In the genomic region with DNA sequence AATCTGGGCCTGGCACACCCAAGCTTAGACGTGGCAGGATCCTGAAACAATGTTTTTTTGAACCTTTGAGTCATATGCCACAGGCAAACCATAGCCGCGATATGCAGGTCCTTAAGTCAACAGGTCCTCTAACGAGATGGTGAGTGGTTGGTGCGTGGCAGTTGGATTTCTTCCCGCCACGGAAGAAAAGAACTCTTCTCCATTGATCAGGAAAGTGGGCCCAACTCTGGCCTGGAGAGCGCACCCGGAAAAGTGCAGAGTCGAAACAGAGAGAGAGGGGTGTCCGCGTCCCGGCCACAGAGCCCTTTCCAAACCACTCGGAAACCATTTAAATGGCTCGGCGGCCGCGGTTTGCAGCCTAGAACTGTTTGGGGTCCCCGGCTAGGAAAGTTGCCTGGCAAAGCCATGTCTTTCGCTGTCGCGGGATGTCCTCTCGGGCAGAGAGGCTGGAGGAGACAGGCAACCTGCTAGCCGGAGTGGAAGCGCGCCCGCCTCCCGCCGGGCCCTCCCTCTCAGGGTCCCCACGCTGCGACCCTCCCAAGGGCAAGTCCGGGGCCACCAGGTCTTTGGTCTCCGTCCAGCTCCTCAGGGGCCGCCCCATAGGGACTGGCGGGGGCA, we compare ENCODE assay signal across 8 cellular contexts.
DNase-seq lines count a peak whose midpoint lies in the region; ATAC-seq and TF ChIP-seq lines count a peak whose summit lies in the region.

No MANE protein-coding gene starts in this region.

- H3K36me3 ChIP-seq in ACC112 (ENCODE audit: insufficient read depth, low read length) = no peaks in the 10 kb centered on the region

- no peak; the same call in 1 of the 2 replicates for TF ChIP-seq EP300 in Ishikawa (IDR thresholded peaks at IDR 0.05; ENCODE audit: borderline replicate concordance)

- H3K4me1 ChIP-seq in ACC112 (ENCODE audit: control insufficient read depth, insufficient read depth, low read length, unreplicated experiment) = peaks cover 22% of the 10 kb centered on the region

- TF ChIP-seq RAD21 in Ishikawa (IDR thresholded peaks at IDR 0.05; ENCODE audit: low read depth) = no peak

- peak; percentile 4 for ATAC-seq in GM18511 (IDR thresholded peaks at IDR 0.05; ENCODE audit: unreplicated experiment)
- no peak for ATAC-seq in HG02870 (IDR thresholded peaks at IDR 0.05; ENCODE audit: unreplicated experiment)

- H3K27ac ChIP-seq in ACC112 (ENCODE audit: low read depth, low read length) = no peak overlapping the region

- H3K4me3 ChIP-seq in ACC112 (ENCODE audit: low read depth, low read length) = peak overlapping the region; percentile 74

- DNase-seq in astrocyte of the hippocampus (ENCODE audit: low read depth, low spot score) (peak; percentile 81), iPS-NIHi7 (ENCODE audit: extremely low spot score) (peak; percentile 41), NCI-H524 (lab: John Stamatoyannopoulos, UW) (no peak)
- peak; percentile 34 for DNase-seq in stimulated activated CD8-positive, alpha-beta memory T cell treated with anti-CD3 and anti-CD28 coated beads, Interleukin-4, amount 100 ng/mL, for 48 hours

- H3K79me2 ChIP-seq in ACC112 (ENCODE audit: control insufficient read depth, insufficient read depth, low read length, unreplicated experiment) = no peaks in the 10 kb centered on the region

- H3K27me3 ChIP-seq in ACC112 (ENCODE audit: insufficient read depth, low read length) = peaks cover 28% of the 10 kb centered on the region

- peak overlapping the region; percentile 47 for H2AFZ ChIP-seq in ACC112 (ENCODE audit: low read length, unreplicated experiment)

TF ChIP-seq in Ishikawa, 13 proteins besides CTCF, POLR2A, EP300 and RAD21:
- TF ChIP-seq REST (IDR thresholded peaks at IDR 0.05; ENCODE audit: low read depth) = no peak
- peak; percentile 93 for TF ChIP-seq ZBTB7A (IDR thresholded peaks at IDR 0.05; ENCODE audit: low read depth)
- TF ChIP-seq, protein P1, sequence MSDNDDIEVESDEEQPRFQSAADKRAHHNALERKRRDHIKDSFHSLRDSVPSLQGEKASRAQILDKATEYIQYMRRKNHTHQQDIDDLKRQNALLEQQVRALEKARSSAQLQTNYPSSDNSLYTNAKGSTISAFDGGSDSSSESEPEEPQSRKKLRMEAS (IDR thresholded peaks at IDR 0.05) = peak; percentile 9; the same call in 1 of the 2 replicates

Comparison
In these comparisons a context has a peak if more than half of its experiments do, and no peak if none do; other contexts are left out.
1. DNase-seq: peak in astrocyte of the hippocampus (single experiment), iPS-NIHi7 (single experiment) and stimulated activated CD8-positive, alpha-beta memory T cell treated with anti-CD3 and anti-CD28 coated beads, Interleukin-4, amount 100 ng/mL, for 48 hours (single experiment); none in NCI-H524 (0 of 2).